Comparison of ENCODE assay signal across 1 cellular context in genomic region chr15:62066663-62067447, GRCh38.
TF ChIP-seq lines count a peak whose summit lies in the region.

A gene with protein sequence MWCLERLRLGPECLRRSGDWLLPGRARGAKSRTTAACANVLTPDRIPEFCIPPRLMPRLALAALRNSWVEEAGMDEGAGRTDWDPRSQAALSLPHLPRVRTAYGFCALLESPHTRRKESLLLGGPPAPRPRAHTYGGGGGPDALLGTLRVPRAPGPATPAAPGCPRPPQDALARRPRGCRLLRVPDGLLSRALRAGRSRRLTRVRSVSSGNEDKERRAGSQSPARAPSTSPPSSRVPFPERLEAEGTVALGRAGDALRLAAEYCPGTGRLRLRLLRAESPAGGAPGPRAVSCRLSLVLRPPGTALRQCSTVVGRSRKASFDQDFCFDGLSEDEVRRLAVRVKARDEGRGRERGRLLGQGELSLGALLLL (plus strand): TSS chr15:62066977. CDS start chr15:62067614, 637 bp downstream.

TF ChIP-seq in HepG2, 621 proteins besides CTCF, POLR2A, EP300 and RAD21 (continued from another document and continues in another):
- TF ChIP-seq, protein P1, sequence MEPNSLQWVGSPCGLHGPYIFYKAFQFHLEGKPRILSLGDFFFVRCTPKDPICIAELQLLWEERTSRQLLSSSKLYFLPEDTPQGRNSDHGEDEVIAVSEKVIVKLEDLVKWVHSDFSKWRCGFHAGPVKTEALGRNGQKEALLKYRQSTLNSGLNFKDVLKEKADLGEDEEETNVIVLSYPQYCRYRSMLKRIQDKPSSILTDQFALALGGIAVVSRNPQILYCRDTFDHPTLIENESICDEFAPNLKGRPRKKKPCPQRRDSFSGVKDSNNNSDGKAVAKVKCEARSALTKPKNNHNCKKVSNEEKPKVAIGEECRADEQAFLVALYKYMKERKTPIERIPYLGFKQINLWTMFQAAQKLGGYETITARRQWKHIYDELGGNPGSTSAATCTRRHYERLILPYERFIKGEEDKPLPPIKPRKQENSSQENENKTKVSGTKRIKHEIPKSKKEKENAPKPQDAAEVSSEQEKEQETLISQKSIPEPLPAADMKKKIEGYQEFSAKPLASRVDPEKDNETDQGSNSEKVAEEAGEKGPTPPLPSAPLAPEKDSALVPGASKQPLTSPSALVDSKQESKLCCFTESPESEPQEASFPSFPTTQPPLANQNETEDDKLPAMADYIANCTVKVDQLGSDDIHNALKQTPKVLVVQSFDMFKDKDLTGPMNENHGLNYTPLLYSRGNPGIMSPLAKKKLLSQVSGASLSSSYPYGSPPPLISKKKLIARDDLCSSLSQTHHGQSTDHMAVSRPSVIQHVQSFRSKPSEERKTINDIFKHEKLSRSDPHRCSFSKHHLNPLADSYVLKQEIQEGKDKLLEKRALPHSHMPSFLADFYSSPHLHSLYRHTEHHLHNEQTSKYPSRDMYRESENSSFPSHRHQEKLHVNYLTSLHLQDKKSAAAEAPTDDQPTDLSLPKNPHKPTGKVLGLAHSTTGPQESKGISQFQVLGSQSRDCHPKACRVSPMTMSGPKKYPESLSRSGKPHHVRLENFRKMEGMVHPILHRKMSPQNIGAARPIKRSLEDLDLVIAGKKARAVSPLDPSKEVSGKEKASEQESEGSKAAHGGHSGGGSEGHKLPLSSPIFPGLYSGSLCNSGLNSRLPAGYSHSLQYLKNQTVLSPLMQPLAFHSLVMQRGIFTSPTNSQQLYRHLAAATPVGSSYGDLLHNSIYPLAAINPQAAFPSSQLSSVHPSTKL (CRISPR knock-in tag; IDR thresholded peaks at IDR 0.05): peak; percentile 69
- peak; percentile 38; the same call in 1 of the 2 replicates for TF ChIP-seq AHR (CRISPR knock-in tag; IDR thresholded peaks at IDR 0.05)
- TF ChIP-seq ZNF589 (CRISPR knock-in tag; conservative IDR thresholded peaks at IDR 0.05): peak; percentile 58; the same call in 1 of the 2 replicates
- TF ChIP-seq ZNF549 (CRISPR knock-in tag; IDR thresholded peaks at IDR 0.05): no peak
- peak; percentile 37; the same call in 1 of the 2 replicates for TF ChIP-seq ZNF350 (CRISPR knock-in tag; IDR thresholded peaks at IDR 0.05; ENCODE audit: borderline replicate concordance, low read depth)
- TF ChIP-seq XRCC5 (optimal IDR thresholded peaks at IDR 0.05; ENCODE audit: low read length): peak; percentile 64
- peak; percentile 11; the same call in 1 of the 2 replicates for TF ChIP-seq BCL6 (CRISPR knock-in tag; IDR thresholded peaks at IDR 0.05)
- no peak for TF ChIP-seq ZNF234 (CRISPR knock-in tag; conservative IDR thresholded peaks at IDR 0.05)
- TF ChIP-seq ZUFSP (CRISPR knock-in tag; IDR thresholded peaks at IDR 0.05; ENCODE audit: borderline replicate concordance): no peak
- TF ChIP-seq ARNT (IDR thresholded peaks at IDR 0.05): no peak
- TF ChIP-seq NCOA2 (CRISPR knock-in tag; IDR thresholded peaks at IDR 0.05): peak; percentile 36; the same call in 1 of the 2 replicates
- peak; percentile 67 for TF ChIP-seq SMAD3 (CRISPR knock-in tag; IDR thresholded peaks at IDR 0.05)
- no peak for TF ChIP-seq ATF5 (CRISPR knock-in tag; IDR thresholded peaks at IDR 0.05; ENCODE audit: low read depth)
- TF ChIP-seq U2AF2 (IDR thresholded peaks at IDR 0.05; ENCODE audit: low read depth, low read length): no peak
- TF ChIP-seq ZBTB26 (CRISPR knock-in tag; IDR thresholded peaks at IDR 0.05; ENCODE audit: borderline replicate concordance): no peak
- peak; percentile 58 for TF ChIP-seq ELF3 (CRISPR knock-in tag; IDR thresholded peaks at IDR 0.05)
- TF ChIP-seq ZNF546 (CRISPR knock-in tag; conservative IDR thresholded peaks at IDR 0.05): no peak
- no peak for TF ChIP-seq NFE2L2 (IDR thresholded peaks at IDR 0.05; ENCODE audit: low read length)
- peak; percentile 66; the same call in 1 of the 2 replicates for TF ChIP-seq PITX1 (CRISPR knock-in tag; IDR thresholded peaks at IDR 0.05)
- no peak for TF ChIP-seq ZNF776 (CRISPR knock-in tag; IDR thresholded peaks at IDR 0.05)
- TF ChIP-seq KLF11 (CRISPR knock-in tag; IDR thresholded peaks at IDR 0.05): 0 out of 2 replicates have a peak, but pooled peaks have one; percentile 44
- TF ChIP-seq SAP130 (CRISPR knock-in tag; IDR thresholded peaks at IDR 0.05; ENCODE audit: low read depth): peak; percentile 98
- TF ChIP-seq ISX (CRISPR knock-in tag; conservative IDR thresholded peaks at IDR 0.05): no peak
- peak; percentile 47; the same call in 1 of the 2 replicates for TF ChIP-seq TARDBP (CRISPR knock-in tag; IDR thresholded peaks at IDR 0.05)
- TF ChIP-seq ZSCAN5A (CRISPR knock-in tag; IDR thresholded peaks at IDR 0.05; ENCODE audit: borderline replicate concordance): peak; percentile 41; the same call in 1 of the 2 replicates
- TF ChIP-seq ZNF782 (CRISPR knock-in tag; IDR thresholded peaks at IDR 0.05; ENCODE audit: borderline replicate concordance): 0 out of 2 replicates have a peak, but pooled peaks have one; percentile 30
- no peak for TF ChIP-seq ZNF737 (CRISPR knock-in tag; IDR thresholded peaks at IDR 0.05; ENCODE audit: borderline replicate concordance)
- TF ChIP-seq, protein P2, sequence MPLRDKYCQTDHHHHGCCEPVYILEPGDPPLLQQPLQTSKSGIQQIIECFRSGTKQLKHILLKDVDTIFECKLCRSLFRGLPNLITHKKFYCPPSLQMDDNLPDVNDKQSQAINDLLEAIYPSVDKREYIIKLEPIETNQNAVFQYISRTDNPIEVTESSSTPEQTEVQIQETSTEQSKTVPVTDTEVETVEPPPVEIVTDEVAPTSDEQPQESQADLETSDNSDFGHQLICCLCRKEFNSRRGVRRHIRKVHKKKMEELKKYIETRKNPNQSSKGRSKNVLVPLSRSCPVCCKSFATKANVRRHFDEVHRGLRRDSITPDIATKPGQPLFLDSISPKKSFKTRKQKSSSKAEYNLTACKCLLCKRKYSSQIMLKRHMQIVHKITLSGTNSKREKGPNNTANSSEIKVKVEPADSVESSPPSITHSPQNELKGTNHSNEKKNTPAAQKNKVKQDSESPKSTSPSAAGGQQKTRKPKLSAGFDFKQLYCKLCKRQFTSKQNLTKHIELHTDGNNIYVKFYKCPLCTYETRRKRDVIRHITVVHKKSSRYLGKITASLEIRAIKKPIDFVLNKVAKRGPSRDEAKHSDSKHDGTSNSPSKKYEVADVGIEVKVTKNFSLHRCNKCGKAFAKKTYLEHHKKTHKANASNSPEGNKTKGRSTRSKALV (CRISPR knock-in tag; IDR thresholded peaks at IDR 0.05): peak; percentile 71; the same call in 1 of the 2 replicates
- TF ChIP-seq ZNF331 (CRISPR knock-in tag; IDR thresholded peaks at IDR 0.05): peak; percentile 59; the same call in 1 of the 2 replicates
- TF ChIP-seq ZNF326 (CRISPR knock-in tag; IDR thresholded peaks at IDR 0.05; ENCODE audit: borderline replicate concordance): no peak
- no peak for TF ChIP-seq ZNF781 (CRISPR knock-in tag; IDR thresholded peaks at IDR 0.05; ENCODE audit: borderline replicate concordance, not compliant biosample characterization)
- peak; percentile 49; the same call in 1 of the 2 replicates for TF ChIP-seq HDAC2 (CRISPR knock-in tag; IDR thresholded peaks at IDR 0.05)
- TF ChIP-seq ZNF580 (CRISPR knock-in tag; IDR thresholded peaks at IDR 0.05; ENCODE audit: borderline replicate concordance, low read depth): peak; percentile 75; the same call in 1 of the 2 replicates
- peak; percentile 92 for TF ChIP-seq MYC (CRISPR knock-in tag; IDR thresholded peaks at IDR 0.05; ENCODE audit: borderline replicate concordance)
- TF ChIP-seq SIX4 (CRISPR knock-in tag; IDR thresholded peaks at IDR 0.05): peak; percentile 100
- TF ChIP-seq ELF4 (CRISPR knock-in tag; IDR thresholded peaks at IDR 0.05; ENCODE audit: borderline replicate concordance): no peak
- TF ChIP-seq KMT2A (CRISPR knock-in tag; IDR thresholded peaks at IDR 0.05): peak; percentile 58; the same call in 1 of the 2 replicates
- peak; percentile 88 for TF ChIP-seq MXD4 (CRISPR knock-in tag; IDR thresholded peaks at IDR 0.05)
- 0 out of 2 replicates have a peak, but pooled peaks have one; percentile 28 for TF ChIP-seq ZBTB8A (CRISPR knock-in tag; IDR thresholded peaks at IDR 0.05; ENCODE audit: borderline replicate concordance, low read depth)
- TF ChIP-seq THAP11 (CRISPR knock-in tag; IDR thresholded peaks at IDR 0.05): 0 out of 2 replicates have a peak, but pooled peaks have one; percentile 20
- no peak for TF ChIP-seq GABPA (IDR thresholded peaks at IDR 0.05; ENCODE audit: low read depth, low read length)
- 0 out of 2 replicates have a peak, but pooled peaks have one; percentile 19 for TF ChIP-seq GABPA (CRISPR knock-in tag; IDR thresholded peaks at IDR 0.05; ENCODE audit: low read depth)
- 0 out of 2 replicates have a peak, but pooled peaks have one; percentile 59 for TF ChIP-seq ZNF337 (CRISPR knock-in tag; IDR thresholded peaks at IDR 0.05; ENCODE audit: borderline replicate concordance, low read depth)
- peak; percentile 50; the same call in 1 of the 2 replicates for TF ChIP-seq RXRB (CRISPR knock-in tag; IDR thresholded peaks at IDR 0.05; ENCODE audit: borderline replicate concordance)
- TF ChIP-seq ZFP90 (CRISPR knock-in tag; IDR thresholded peaks at IDR 0.05; ENCODE audit: borderline replicate concordance): no peak; the same call in 1 of the 2 replicates
- no peak for TF ChIP-seq PAF1 (CRISPR knock-in tag; IDR thresholded peaks at IDR 0.05)
- no peak for TF ChIP-seq SUZ12 (IDR thresholded peaks at IDR 0.05; ENCODE audit: low read depth, low read length)
- no peak for TF ChIP-seq ZNF772 (CRISPR knock-in tag; IDR thresholded peaks at IDR 0.05)
- no peak for TF ChIP-seq MZF1 (CRISPR knock-in tag; IDR thresholded peaks at IDR 0.05; ENCODE audit: borderline replicate concordance)
- peak; percentile 64; the same call in 1 of the 2 replicates for TF ChIP-seq REL (CRISPR knock-in tag; conservative IDR thresholded peaks at IDR 0.05)
- TF ChIP-seq ZBTB7B (CRISPR knock-in tag; IDR thresholded peaks at IDR 0.05): peak; percentile 73; the same call in 1 of the 2 replicates
- TF ChIP-seq HINFP (CRISPR knock-in tag; IDR thresholded peaks at IDR 0.05; ENCODE audit: low read depth): 0 out of 2 replicates have a peak, but pooled peaks have one; percentile 73
- peak; percentile 63; the same call in 1 of the 2 replicates for TF ChIP-seq FOXC1 (CRISPR knock-in tag; IDR thresholded peaks at IDR 0.05; ENCODE audit: borderline replicate concordance)
- no peak for TF ChIP-seq PPARG (CRISPR knock-in tag; conservative IDR thresholded peaks at IDR 0.05)
- TF ChIP-seq ZNF709 (CRISPR knock-in tag; IDR thresholded peaks at IDR 0.05): peak; percentile 67; the same call in 1 of the 2 replicates
- TF ChIP-seq ZNF605 (CRISPR knock-in tag; IDR thresholded peaks at IDR 0.05): peak; percentile 71; the same call in 1 of the 2 replicates
- TF ChIP-seq MLX (CRISPR knock-in tag; IDR thresholded peaks at IDR 0.05): peak; percentile 21; the same call in 1 of the 2 replicates
- peak; percentile 84 for TF ChIP-seq SIN3B (IDR thresholded peaks at IDR 0.05; ENCODE audit: low read length)
